30 cellular contexts compared by ENCODE assay signal in genomic region chr10:52452600-52453493, GRCh38.
DNase-seq lines count a peak whose midpoint lies in the region; ATAC-seq, FAIRE-seq and TF ChIP-seq lines count a peak whose summit lies in the region.
"Had no signal": no experiment of that assay in that cellular context is flagged by ENCODE, and none has a peak within 500 bp of the region (broad histone marks: within the 10 kb centered on the region; RNA-seq: fewer than 3 reads in every experiment).

No MANE protein-coding gene starts in this region.

- H3K27me3 ChIP-seq in HCT116 (ENCODE audit: insufficient read depth, low read length), result no peaks in the 10 kb centered on the region
- H3K27me3 ChIP-seq in H7 (ENCODE audit: control insufficient read depth, insufficient read depth, low read length), result no peaks in the 10 kb centered on the region
- H3K27me3 ChIP-seq: neutrophil, spleen had no signal

- ATAC-seq in A549 (peak; percentile 36 to 51), HCT116 (no peak), WTC11 (no peak; the same call in none of the 2 replicates), HG03378 (IDR thresholded peaks at IDR 0.05; ENCODE audit: unreplicated experiment) (no peak)
- no peak for ATAC-seq in activated naive CD8-positive, alpha-beta T cell treated with anti-CD3 and anti-CD28 coated beads, Interleukin-2, amount 50 U/mL, for 24 hours
- ATAC-seq: psoas muscle had no signal

- no TSS peak for BruUV-seq in HCT116 (replicated peaks; lab: Mats Ljungman, UMichigan)

- no peak overlapping the region for H3K4me3 Mint-ChIP-seq in WTC11
- no peak overlapping the region for H3K4me3 Mint-ChIP-seq in activated naive CD8-positive, alpha-beta T cell treated with anti-CD3 and anti-CD28 coated beads, Interleukin-2, amount 50 U/mL, for 24 hours
- H3K4me3 Mint-ChIP-seq: activated CD4-positive, alpha-beta memory T cell treated with anti-CD3 and anti-CD28 coated beads for 36 hours; brain; CD4-positive, CD25-positive, alpha-beta regulatory T cell; immature natural killer cell had no signal

- H3K36me3 Mint-ChIP-seq in WTC11, result no peaks in the 10 kb centered on the region
- no peaks in the 10 kb centered on the region for H3K36me3 Mint-ChIP-seq in activated naive CD8-positive, alpha-beta T cell treated with anti-CD3 and anti-CD28 coated beads, Interleukin-2, amount 50 U/mL, for 24 hours (ENCODE audit: low read depth)
- H3K36me3 Mint-ChIP-seq: activated CD4-positive, alpha-beta memory T cell treated with anti-CD3 and anti-CD28 coated beads for 36 hours; brain; CD4-positive, CD25-positive, alpha-beta regulatory T cell; immature natural killer cell had no signal

- H2AFZ ChIP-seq in HCT116 (ENCODE audit: low read depth, low read length, poor library complexity, severe bottlenecking), result no peak overlapping the region

- WGBS in A549 (ENCODE audit: missing lambda C conversion rate), result 14% methylated on average over 12 of the region's 12 CpGs

- peak in 1 of 2 experiments; percentile 80 for DNase-seq in A549 (ENCODE audit: low read depth in 1 of 2, low spot score in 1 of 2)
- no peak for DNase-seq in HCT116 (ENCODE audit: low read depth, low spot score)
- no peak for DNase-seq in WTC11 (ENCODE audit: low spot score)
- DNase-seq in iPS-NIHi7 (ENCODE audit: extremely low spot score), result peak; percentile 19
- no peak for DNase-seq in retina
- DNase-seq in activated naive CD8-positive, alpha-beta T cell treated with anti-CD3 and anti-CD28 coated beads, Interleukin-2, amount 50 U/mL, for 24 hours, result no peak
- DNase-seq in H7, result no peak
- DNase-seq: activated CD4-positive, alpha-beta memory T cell treated with anti-CD3 and anti-CD28 coated beads for 36 hours; activated CD4-positive, CD25-positive, alpha-beta regulatory T cell; activated effector memory CD4-positive, alpha-beta T cell treated with anti-CD3 and anti-CD28 coated beads, Interleukin-2, amount 50 U/mL, for 16 hours; CD4-positive, CD25-positive, alpha-beta regulatory T cell; immature natural killer cell; Kasumi-1; NCI-H1105 treated with DMSO at 0.1 percent for 48 hours; NCI-H2107; NCI-H524 treated with DMSO at 0.1 percent for 48 hours; psoas muscle; spleen; stimulated activated CD4-positive, alpha-beta T cell treated with anti-CD3 and anti-CD28 coated beads, Interleukin-4, amount 100 ng/mL, for 1 hour; stimulated activated naive CD4-positive, alpha-beta T cell treated with Interleukin-2 at 50 U/mL for 16 hours; SW 1271 had no signal

- peaks cover 9% of the 10 kb centered on the region for H3K27me3 Mint-ChIP-seq in WTC11 (ENCODE audit: low read depth)
- H3K27me3 Mint-ChIP-seq in activated naive CD8-positive, alpha-beta T cell treated with anti-CD3 and anti-CD28 coated beads, Interleukin-2, amount 50 U/mL, for 24 hours, result no peaks in the 10 kb centered on the region
- H3K27me3 Mint-ChIP-seq: activated CD4-positive, alpha-beta memory T cell treated with anti-CD3 and anti-CD28 coated beads for 36 hours; brain; CD4-positive, CD25-positive, alpha-beta regulatory T cell had no signal

- TF ChIP-seq CTCF in A549 (IDR thresholded peaks at IDR 0.05) (no peak), HCT116 (IDR thresholded peaks at IDR 0.05 in 2 of 3, conservative IDR thresholded peaks at IDR 0.05 in 1 of 3; ENCODE audit: borderline replicate concordance in 1 of 3, insufficient read depth in 1 of 3, low read depth in 2 of 3, low read length in 2 of 3) (no peak), WTC11 (IDR thresholded peaks at IDR 0.05) (no peak)

- no peak; a peak in 2 of 5 replicates for TF ChIP-seq RAD21 in A549 (conservative IDR thresholded peaks at IDR 0.05 in 1 of 2, IDR thresholded peaks at IDR 0.05 in 1 of 2)
- TF ChIP-seq RAD21 in HCT116 (IDR thresholded peaks at IDR 0.05; ENCODE audit: low read depth), result no peak

- peak; percentile 98 for FAIRE-seq in A549 (lab: Jason Lieb, UNC)
- FAIRE-seq: endometrium, G401.6, GM18507 had no signal

- POLR2A ChIA-PET in A549 (lab: Yijun Ruan, JAX), result interaction anchor here (0.9 to 1.7 kb wide), 5 partner anchors 10 to 139 kb away, joined by 3 to 6 read pairs (median 3); partner anchors contain the start of gene DKK1
- POLR2A ChIA-PET in HCT116 (lab: Charles Lee), result interaction anchor here (0.6 to 1.5 kb wide), 4 partner anchors 10 to 139 kb away, joined by 3 to 6 read pairs (median 4); partner anchors contain the start of gene DKK1
- POLR2A ChIA-PET in WTC11 (lab: Charles Lee), result no interaction called here

- RAD21 ChIA-PET in HCT116 (lab: Charles Lee; ENCODE audit: low non-redundant PET in 1 of 2, low total read pairs in 2 of 2, uncharacterized antibody in 2 of 2, unreplicated experiment in 2 of 2), result interaction anchor here in 1 of 2 experiments (1.1 kb wide), 1 partner anchor 139 kb away, joined by 3 read pairs; the partner anchor contains the start of gene DKK1

- 0 out of 3 replicates have a peak, but pooled peaks cover 6% of the 10 kb centered on the region for H3K9me3 ChIP-seq in A549
- H3K9me3 ChIP-seq in HCT116 (ENCODE audit: control insufficient read depth in 1 of 2, insufficient read depth in 1 of 2, low read depth in 1 of 2, low read length in 2 of 2), result no peaks in the 10 kb centered on the region
- H3K9me3 ChIP-seq: neutrophil, psoas muscle, spleen, thoracic aorta had no signal

- intact Hi-C loops in HCT116 (cut with micrococcal nuclease), result no loop called here

- H3K9me2 ChIP-seq in HCT116 (ENCODE audit: insufficient read depth), result no peaks in the 10 kb centered on the region

- H3K36me3 ChIP-seq in HCT116 (ENCODE audit: control insufficient read depth in 1 of 2, insufficient read depth in 2 of 2, low read length in 2 of 2) (no peaks in the 10 kb centered on the region), H7 (replicated peaks; ENCODE audit: control insufficient read depth, insufficient read depth, low read length) (no peaks in the 10 kb centered on the region)
- H3K36me3 ChIP-seq: neutrophil, spleen, thoracic aorta had no signal

- TF ChIP-seq POLR2A in A549 (IDR thresholded peaks at IDR 0.05; ENCODE audit: low read length) (no peak), HCT116 (IDR thresholded peaks at IDR 0.05; ENCODE audit: borderline replicate concordance, extremely low read depth, insufficient read depth, insufficient read length) (no peak)

- H3K4me2 ChIP-seq in A549 (peak overlapping the region; percentile 70), HCT116 (ENCODE audit: low read length) (peak overlapping the region; percentile 24)

- H4K20me1 ChIP-seq in HCT116 (ENCODE audit: insufficient read depth), result no peaks in the 10 kb centered on the region

- CTCF ChIA-PET in A549 (lab: Yijun Ruan, JAX) (interaction anchor here (0.8 to 2.1 kb wide), 9 partner anchors 11 to 145 kb away, joined by 3 to 10 read pairs (median 4); partner anchors contain the start of gene DKK1), HCT116 (lab: Charles Lee) (interaction anchor here (1.3 kb wide), 1 partner anchor 35 kb away, joined by 3 read pairs; no protein-coding TSS in a partner anchor), WTC11 (lab: Charles Lee) (no interaction called here)

- H3K27ac Mint-ChIP-seq in WTC11, result no peak overlapping the region
- H3K27ac Mint-ChIP-seq in activated naive CD8-positive, alpha-beta T cell treated with anti-CD3 and anti-CD28 coated beads, Interleukin-2, amount 50 U/mL, for 24 hours, result no peak overlapping the region
- H3K27ac Mint-ChIP-seq: activated CD4-positive, alpha-beta memory T cell treated with anti-CD3 and anti-CD28 coated beads for 36 hours; brain; immature natural killer cell had no signal

- peak overlapping the region; percentile 1; the same call in 1 of the 2 replicates for H3K9ac ChIP-seq in HCT116 (ENCODE audit: low read length)

- H3K79me2 ChIP-seq in HCT116 (ENCODE audit: insufficient read depth, low read length), result no peaks in the 10 kb centered on the region

- H3K9me3 Mint-ChIP-seq in WTC11, result no peaks in the 10 kb centered on the region
- H3K9me3 Mint-ChIP-seq in activated naive CD8-positive, alpha-beta T cell treated with anti-CD3 and anti-CD28 coated beads, Interleukin-2, amount 50 U/mL, for 24 hours, result no peaks in the 10 kb centered on the region
- H3K9me3 Mint-ChIP-seq: activated CD4-positive, alpha-beta memory T cell treated with anti-CD3 and anti-CD28 coated beads for 36 hours; brain; immature natural killer cell had no signal

- H3K4me3 ChIP-seq in A549 (peak overlapping the region; percentile 29), HCT116 (replicated peaks in 1 of 2; ENCODE audit: low read depth in 1 of 2, low read length in 2 of 2) (no peak overlapping the region), H7 (ENCODE audit: insufficient read depth, low read depth, low read length) (no peak overlapping the region)
- H3K4me3 ChIP-seq: coronary artery, psoas muscle, spleen, thoracic aorta had no signal

- peaks cover 8% of the 10 kb centered on the region for H3K4me1 Mint-ChIP-seq in WTC11
- H3K4me1 Mint-ChIP-seq in activated naive CD8-positive, alpha-beta T cell treated with anti-CD3 and anti-CD28 coated beads, Interleukin-2, amount 50 U/mL, for 24 hours, result no peaks in the 10 kb centered on the region
- H3K4me1 Mint-ChIP-seq: brain; CD4-positive, CD25-positive, alpha-beta regulatory T cell; immature natural killer cell had no signal

- H3K4me1 ChIP-seq in A549 (peaks cover 72% of the 10 kb centered on the region), HCT116 (ENCODE audit: control insufficient read depth in 1 of 2, insufficient read depth in 2 of 2, low read length in 2 of 2) (peaks cover 47 to 65% of the 10 kb centered on the region in 2 experiments)
- H3K4me1 ChIP-seq: psoas muscle, spleen had no signal

- TF ChIP-seq EP300 in A549 (IDR thresholded peaks at IDR 0.05), result peak; percentile 96 to 98; a peak in 4 of 5 replicates

- H3K27ac ChIP-seq in A549 (peak overlapping the region; percentile 84 to 87), HCT116 (ENCODE audit: low read depth, low read length) (peak overlapping the region; percentile 63)
- H3K27ac ChIP-seq: coronary artery, neutrophil, psoas muscle, RWPE1, spleen, thoracic aorta had no signal

TF ChIP-seq in A549, 52 proteins besides CTCF, POLR2A, EP300 and RAD21 (continues in another document):
- TF ChIP-seq CHD4 (IDR thresholded peaks at IDR 0.05; ENCODE audit: borderline replicate concordance), result no peak
- no peak for TF ChIP-seq RFX5 (IDR thresholded peaks at IDR 0.05)
- no peak for TF ChIP-seq FOXS1 (CRISPR knock-in tag; IDR thresholded peaks at IDR 0.05)
- no peak for TF ChIP-seq CBX2 (IDR thresholded peaks at IDR 0.05; ENCODE audit: borderline replicate concordance, low read depth)

TF ChIP-seq in HCT116, 20 proteins besides CTCF, POLR2A, EP300 and RAD21 (continues in another document):
- TF ChIP-seq SP1 (IDR thresholded peaks at IDR 0.05; ENCODE audit: low read depth) (peak; percentile 13; the same call in 1 of the 2 replicates), FOSL1 (IDR thresholded peaks at IDR 0.05; ENCODE audit: low read depth) (no peak), EZH2 (IDR thresholded peaks at IDR 0.05) (no peak), SRF (IDR thresholded peaks at IDR 0.05; ENCODE audit: low read depth) (no peak)

TF ChIP-seq in WTC11, 78 proteins besides CTCF, POLR2A, EP300 and RAD21 (continues in another document):
- TF ChIP-seq GABPB1 (CRISPR knock-in tag; IDR thresholded peaks at IDR 0.05), result peak; percentile 57

Comparison
In these comparisons a context has a peak if more than half of its experiments do, and no peak if none do; other contexts are left out.
1. ATAC-seq: peak in A549 (2 of 2); none in HCT116 (single experiment), WTC11 (single experiment), HG03378 (single experiment) and activated naive CD8-positive, alpha-beta T cell treated with anti-CD3 and anti-CD28 coated beads, Interleukin-2, amount 50 U/mL, for 24 hours (single experiment).
2. Of the 8 proteins assayed by ChIP-seq in both WTC11 and A549: peak only in WTC11: none; only in A549: JUN and MAX; in both: none; in neither: 6.